13 cellular contexts compared by ENCODE assay signal in the genomic region with DNA sequence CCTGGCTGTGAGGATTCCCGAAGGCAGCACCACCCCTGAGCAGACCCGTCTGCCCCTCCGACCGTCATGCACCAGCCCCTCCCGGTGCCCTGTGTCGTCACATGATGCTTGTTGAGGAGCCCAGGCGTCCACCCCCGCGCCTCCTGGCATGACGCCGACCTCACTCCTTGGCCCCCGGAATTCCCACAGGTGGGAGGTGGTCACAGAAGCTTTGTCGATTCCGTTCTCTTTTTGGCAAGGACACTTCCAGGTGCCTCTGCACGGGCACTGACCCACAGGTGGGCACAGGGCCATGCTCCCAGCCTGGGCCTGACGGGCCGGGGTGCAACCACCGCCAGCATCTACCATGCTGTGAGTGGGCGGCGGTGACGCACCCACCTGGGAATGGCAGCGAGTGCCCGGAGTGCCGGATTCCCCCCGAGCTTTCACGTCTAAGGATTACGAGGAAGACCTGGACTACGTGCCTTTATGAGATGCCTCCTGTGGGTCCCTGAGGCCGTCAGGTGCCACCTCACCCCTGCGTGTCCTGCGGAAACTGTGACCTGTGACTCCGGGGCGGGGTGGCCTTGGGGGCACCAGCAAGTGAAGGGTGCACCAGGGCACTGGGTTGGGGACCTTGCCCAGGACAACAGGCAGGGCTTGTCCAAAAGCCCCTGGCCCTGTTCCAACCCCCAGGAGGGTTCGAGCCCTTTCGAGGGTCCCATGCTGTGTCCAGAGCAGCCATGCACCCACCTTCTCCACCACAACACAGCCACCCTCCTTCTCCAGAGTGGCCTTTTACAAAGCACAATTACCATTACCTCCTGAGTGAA. TPM values are rescaled to one million over a fixed set of nuclear protein-coding genes. Genes with fewer than 3 reads are reported as not detected.
A peak's percentile ranks its signal among the peaks of the same experiment; 100 is the strongest.
DNase-seq lines count a peak whose midpoint lies in the region; ATAC-seq, FAIRE-seq and TF ChIP-seq lines count a peak whose summit lies in the region.
"Had no signal": no experiment of that assay in that cellular context is flagged by ENCODE, and none has a peak within 500 bp of the region (broad histone marks: within the 10 kb centered on the region; RNA-seq: fewer than 3 reads in every experiment).

No MANE protein-coding gene starts in this region.

- H2BK12ac ChIP-seq in mesenchymal stem cell (ENCODE audit: low read length in 2 of 2) = peak overlapping the region in 1 of 2 experiments; percentile 33

- H3K4me1 ChIP-seq in SK-N-SH (ENCODE audit: control insufficient read depth in 1 of 2, insufficient read depth in 2 of 2, low read depth in 1 of 2, low read length in 1 of 2) = peaks cover 0 to 15% of the 10 kb centered on the region in 2 experiments; a peak in 1 of 4 replicates
- peaks cover 8 to 27% of the 10 kb centered on the region in 2 experiments; a peak in 4 of 5 replicates for H3K4me1 ChIP-seq in K562 (replicated peaks in 1 of 2; ENCODE audit: control insufficient read depth in 2 of 2, insufficient read depth in 2 of 2, low read length in 2 of 2)
- peaks cover 14% of the 10 kb centered on the region for H3K4me1 ChIP-seq in mesenchymal stem cell (ENCODE audit: control insufficient read depth, insufficient read depth, low read depth, low read length)
- H3K4me1 ChIP-seq in vagina = peaks cover 48% of the 10 kb centered on the region

- H3K18ac ChIP-seq in mesenchymal stem cell (ENCODE audit: low read depth in 1 of 2, low read length in 2 of 2) = peak overlapping the region in 1 of 2 experiments; percentile 70

- no peak overlapping the region; a peak in 1 of 4 replicates for H3K27ac ChIP-seq in SK-N-SH (ENCODE audit: low read depth in 2 of 2, low read length in 1 of 2)
- no peak overlapping the region for H3K27ac ChIP-seq in K562 (ENCODE audit: extremely low read depth, low read depth, low read length)
- H3K27ac ChIP-seq in mesenchymal stem cell (ENCODE audit: low read length, poor library complexity, severe bottlenecking) = no peak overlapping the region
- H3K27ac ChIP-seq in vagina = peak overlapping the region; percentile 70
- H3K27ac ChIP-seq: cardiac muscle cell had no signal

- H3K79me2 ChIP-seq in SK-N-SH (ENCODE audit: insufficient read depth) = no peaks in the 10 kb centered on the region
- no peaks in the 10 kb centered on the region for H3K79me2 ChIP-seq in K562 (ENCODE audit: control insufficient read depth, insufficient read depth, low read length)

- H3K14ac ChIP-seq in mesenchymal stem cell (ENCODE audit: low read length in 2 of 2) = no peak overlapping the region

- BruUV-seq in K562 (replicated peaks; lab: Mats Ljungman, UMichigan) = no TSS peak

- TF ChIP-seq EP300 in SK-N-SH (IDR thresholded peaks at IDR 0.05; ENCODE audit: borderline replicate concordance in 1 of 2, low read depth in 1 of 2, low read length in 1 of 2) (no peak), K562 (IDR thresholded peaks at IDR 0.05; ENCODE audit: low read length) (no peak)

- no peak overlapping the region for H2BK15ac ChIP-seq in mesenchymal stem cell (ENCODE audit: low read depth, poor library complexity, severe bottlenecking)

- no peak overlapping the region for H3K4ac ChIP-seq in mesenchymal stem cell (ENCODE audit: low read depth in 1 of 2, low read length in 2 of 2)

- in situ Hi-C loops in K562 (cut with MboI) = no loop called here

- H3K27me3 ChIP-seq in SK-N-SH (ENCODE audit: insufficient read depth) (no peaks in the 10 kb centered on the region), K562 (ENCODE audit: control insufficient read depth in 2 of 2, insufficient read depth in 2 of 2, low read length in 2 of 2) (peaks cover 60 to 76% of the 10 kb centered on the region in 2 experiments), mesenchymal stem cell (ENCODE audit: control insufficient read depth in 1 of 2, insufficient read depth in 1 of 2, low read length in 2 of 2) (peaks cover 0 to 5% of the 10 kb centered on the region in 2 experiments), vagina (no peaks in the 10 kb centered on the region)
- H3K27me3 ChIP-seq: cardiac muscle cell had no signal

- H4K91ac ChIP-seq in mesenchymal stem cell (ENCODE audit: low read length) = no peak overlapping the region

- no peaks in the 10 kb centered on the region for H3F3A ChIP-seq in SK-N-SH (replicated peaks; ENCODE audit: insufficient read depth)

- H2BK5ac ChIP-seq in mesenchymal stem cell (ENCODE audit: low read depth, low read length, poor library complexity, severe bottlenecking) = no peak overlapping the region

- no peak overlapping the region for H3K9ac ChIP-seq in SK-N-SH
- peak overlapping the region in 1 of 2 experiments; percentile 12; a peak in 1 of 4 replicates for H3K9ac ChIP-seq in K562 (ENCODE audit: insufficient read depth in 1 of 2, low read depth in 2 of 2, low read length in 2 of 2)
- peak overlapping the region; percentile 79 for H3K9ac ChIP-seq in mesenchymal stem cell (ENCODE audit: low read length)

- H2BK120ac ChIP-seq in mesenchymal stem cell (ENCODE audit: low read depth, low read length) = no peak overlapping the region

- no peak for FAIRE-seq in K562 (lab: Jason Lieb, UNC)

- no peak overlapping the region for H3K23ac ChIP-seq in mesenchymal stem cell (ENCODE audit: low read length in 2 of 2)

- no peaks in the 10 kb centered on the region for H3K36me3 ChIP-seq in SK-N-SH (replicated peaks in 1 of 2; ENCODE audit: control insufficient read depth in 1 of 2, insufficient read depth in 2 of 2, low read length in 1 of 2)
- no peaks in the 10 kb centered on the region for H3K36me3 ChIP-seq in K562 (ENCODE audit: control insufficient read depth, insufficient read depth, low read length)
- no peaks in the 10 kb centered on the region for H3K36me3 ChIP-seq in mesenchymal stem cell (ENCODE audit: control insufficient read depth in 1 of 2, insufficient read depth in 2 of 2, low read depth in 1 of 2, low read length in 2 of 2)
- no peaks in the 10 kb centered on the region for H3K36me3 ChIP-seq in vagina
- H3K36me3 ChIP-seq: cardiac muscle cell had no signal

- no peak for ATAC-seq in SK-N-SH treated with all-trans-retinoic acid at 6 μM for 48 hours
- ATAC-seq in K562 = no peak
- no peak for ATAC-seq in HG02763 (IDR thresholded peaks at IDR 0.05; ENCODE audit: unreplicated experiment)
- no peak for ATAC-seq in GM21381 (IDR thresholded peaks at IDR 0.05; ENCODE audit: unreplicated experiment)
- ATAC-seq: left lobe of liver; naive thymus-derived CD8-positive, alpha-beta T cell had no signal

- TF ChIP-seq POLR2A in K562 (conservative IDR thresholded peaks at IDR 0.05) (no peak), vagina (IDR thresholded peaks at IDR 0.05) (no peak)

- no peaks in the 10 kb centered on the region for H3K9me2 ChIP-seq in SK-N-SH

- WGBS in SK-N-SH (ENCODE audit: low lambda C conversion rate) = 75% methylated on average over 13 of the region's 35 CpGs
- WGBS in K562 (ENCODE audit: insufficient coverage, low coverage, missing lambda C conversion rate) = 10% methylated on average over 35 of the region's 35 CpGs
- WGBS in mesenchymal stem cell = 89% methylated on average over 35 of the region's 35 CpGs

- intact Hi-C loops in K562 (cut with micrococcal nuclease) (no loop called here), vagina (cut with DNase I) (no loop called here)

- CTCF ChIA-PET in SK-N-SH (lab: Yijun Ruan, JAX) = no interaction called here
- CTCF ChIA-PET in K562 (lab: Yijun Ruan, JAX; ENCODE audit: low intra/inter-chr PET ratio) = no interaction called here

- H3K4me2 ChIP-seq in SK-N-SH (no peak overlapping the region), K562 (ENCODE audit: insufficient read depth, low read length) (no peak overlapping the region), mesenchymal stem cell (ENCODE audit: low read length, poor library complexity, severe bottlenecking) (peak overlapping the region; percentile 18)

- TF ChIP-seq CTCF in SK-N-SH (IDR thresholded peaks at IDR 0.05) (no peak), K562 (IDR thresholded peaks at IDR 0.05 in 2 of 3, conservative IDR thresholded peaks at IDR 0.05 in 1 of 3; ENCODE audit: insufficient read depth in 2 of 3, low read depth in 1 of 3, low read length in 3 of 3) (no peak), vagina (IDR thresholded peaks at IDR 0.05) (no peak)

- H4K8ac ChIP-seq in mesenchymal stem cell (ENCODE audit: low read length) = no peak overlapping the region

- no peak overlapping the region for H3K4me3 ChIP-seq in SK-N-SH (ENCODE audit: low read depth in 2 of 2, low read length in 1 of 2)
- H3K4me3 ChIP-seq in K562 = no peak overlapping the region
- peak overlapping the region in 1 of 2 experiments; percentile 62 for H3K4me3 ChIP-seq in mesenchymal stem cell (ENCODE audit: insufficient read depth in 1 of 2, low read depth in 1 of 2, low read length in 2 of 2)
- peak overlapping the region in 1 of 2 donors; percentile 20 for H3K4me3 ChIP-seq in vagina
- H3K4me3 ChIP-seq: cardiac muscle cell had no signal

- H4K20me1 ChIP-seq in SK-N-SH (ENCODE audit: insufficient read depth) = no peaks in the 10 kb centered on the region
- H4K20me1 ChIP-seq in K562 (replicated peaks; ENCODE audit: control insufficient read depth, insufficient read depth, low read length) = peaks cover 5% of the 10 kb centered on the region

- H3K9me3 ChIP-seq in SK-N-SH = no peaks in the 10 kb centered on the region
- H3K9me3 ChIP-seq in K562 (replicated peaks; ENCODE audit: control insufficient read depth, insufficient read depth, low read depth, low read length) = no peaks in the 10 kb centered on the region; the same call in 1 of the 2 replicates
- H3K9me3 ChIP-seq in mesenchymal stem cell (ENCODE audit: control insufficient read depth, low read length) = no peaks in the 10 kb centered on the region
- no peaks in the 10 kb centered on the region for H3K9me3 ChIP-seq in vagina

- no peak overlapping the region for H2AFZ ChIP-seq in SK-N-SH (ENCODE audit: low read depth)
- no peak overlapping the region for H2AFZ ChIP-seq in K562 (ENCODE audit: low read depth, low read length)
- H2AFZ ChIP-seq in mesenchymal stem cell (ENCODE audit: low read depth, low read length) = no peak overlapping the region

- no peaks in the 10 kb centered on the region for H3K9me1 ChIP-seq in K562 (ENCODE audit: control insufficient read depth, insufficient read depth, low read length)

- DNase-seq in SK-N-SH (peak; percentile 23), K562 (ENCODE audit: extremely low read depth in 1 of 4, low spot score in 3 of 4) (no peak), mesenchymal stem cell (no peak), vagina (ENCODE audit: extremely low spot score in 2 of 2) (no peak), NCI-H774 (lab: John Stamatoyannopoulos, UW) (no peak)
- DNase-seq: activated B cell treated with CpG ODN at 0.5 μM for 24 hours; activated naive CD4-positive, alpha-beta T cell treated with anti-CD3 and anti-CD28 coated beads, Interleukin-2, amount 50 U/mL, for 16 hours; naive thymus-derived CD8-positive, alpha-beta T cell had no signal

- TF ChIP-seq RAD21 in SK-N-SH (IDR thresholded peaks at IDR 0.05; ENCODE audit: low read length) (no peak), K562 (CRISPR knock-in tag; conservative IDR thresholded peaks at IDR 0.05 in 1 of 2, IDR thresholded peaks at IDR 0.05 in 1 of 2) (no peak)

- H2AK5ac ChIP-seq in mesenchymal stem cell (ENCODE audit: low read length, severe bottlenecking) = no peak overlapping the region

- no peaks in the 10 kb centered on the region for H3K79me1 ChIP-seq in mesenchymal stem cell (replicated peaks; ENCODE audit: low read length, poor library complexity, severe bottlenecking)

- POLR2A ChIA-PET in SK-N-SH (lab: Yijun Ruan, JAX) = no interaction called here
- POLR2A ChIA-PET in K562 (lab: Yijun Ruan, JAX) = interaction anchor here (1.5 kb wide), 1 partner anchor 15 kb away, joined by 3 read pairs; no protein-coding TSS in a partner anchor

RNA-seq across cellular contexts. Expression of a gene that starts 31.4 kb away (rescaled TPM):
- polyA plus RNA-seq in SK-N-SH (2012; rRNA removed) (37.3 and 107 TPM in 2 replicates), K562 (2011; rRNA removed) (0.10 and 0.39 TPM in 2 replicates), K562 (2014; fragmentation: Illumina TruSeq; extraction: Trizol) (0.07 and 0.21 TPM in 2 replicates), K562 (2014; fragmentation: Nextera tagmentation; extraction: Ambion mirVana) (not detected), K562 (2014; rRNA removed) (0.50 and 0.76 TPM in 2 replicates)
- 34.3 and 65.0 TPM in 2 replicates for polyA plus RNA-seq in SK-N-SH (2012; cell fraction: cytosol; rRNA removed)
- polyA plus RNA-seq in SK-N-SH (2012; cell fraction: nucleus; rRNA removed) = 241 and 268 TPM in 2 replicates
- total RNA-seq in K562 (2011; cell fraction: chromatin; rRNA removed; ENCODE audit: low replicate concordance) = 0.32 and 1.5 TPM in 2 replicates
- total RNA-seq in K562 (2011; cell fraction: nucleolus; rRNA removed) = 1.7 and 3.8 TPM in 2 replicates
- 1.2 and 1.4 TPM in 2 replicates for total RNA-seq in K562 (2011; cell fraction: nucleoplasm; rRNA removed)
- total RNA-seq in K562 (2014; rRNA removed) (0.14 and 0.53 TPM in 2 replicates), K562 (2014; rRNA removed; fragmentation: Illumina TruSeq; extraction: Trizol) (0.13 TPM in 1 of 2 replicates, not detected in the other), K562 (2015; rRNA removed; fragmentation: Illumina TruSeq; extraction: Trizol) (0.04 and 0.14 TPM in 2 replicates), K562 (2021) (1.2 and 1.3 TPM in 2 replicates), vagina (520 TPM)
- polyA plus RNA-seq in K562 (2011; cell fraction: cytosol; rRNA removed) = 0.21 and 0.48 TPM in 2 replicates
- polyA plus RNA-seq in K562 (2011; cell fraction: nucleus; rRNA removed) = 3.8 and 4.4 TPM in 2 replicates
- polyA plus RNA-seq in K562 (2012) = 0.57 and 1.5 TPM in 2 replicates
- not detected in 2 replicates for polyA minus RNA-seq in K562 (2011; rRNA and poly(A)+ RNA removed)
- 1.5 TPM in 1 of 2 replicates, not detected in the other for polyA minus RNA-seq in K562 (2011; cell fraction: cytosol; rRNA and poly(A)+ RNA removed)
- 0.40 and 1.2 TPM in 2 replicates for polyA minus RNA-seq in K562 (2011; cell fraction: nucleus; rRNA and poly(A)+ RNA removed)
- polyA plus RNA-seq in mesenchymal stem cell (2013, experiment 1 of 2) = 2,201 TPM
- 2,173 TPM for polyA plus RNA-seq in mesenchymal stem cell (2013, experiment 2 of 2)

Comparison
In these comparisons a context has a peak if more than half of its experiments do, and no peak if none do; other contexts are left out.
1. RNA of a gene that starts 31.4 kb away (total RNA-seq): 520 TPM in vagina (single experiment); 0.04 to 3.8 TPM in K562; every median in the first group is over 100 times any median in the second.